15 cellular contexts compared by ENCODE assay signal in genomic region chr7:98559958-98560357, GRCh38. TPM values are rescaled to one million over a fixed set of nuclear protein-coding genes. Genes with fewer than 3 reads are reported as not detected.
A peak's percentile ranks its signal among the peaks of the same experiment; 100 is the strongest.
DNase-seq lines count a peak whose midpoint lies in the region; ATAC-seq and TF ChIP-seq lines count a peak whose summit lies in the region.
"Had no signal": no experiment of that assay in that cellular context is flagged by ENCODE, and none has a peak within 500 bp of the region (broad histone marks: within the 10 kb centered on the region; RNA-seq: fewer than 3 reads in every experiment).

No MANE protein-coding gene starts in this region.

- TF ChIP-seq CTCF in DND-41 (IDR thresholded peaks at IDR 0.05; ENCODE audit: borderline replicate concordance, extremely low read depth, low read length, poor library complexity, severe bottlenecking): no peak
- TF ChIP-seq CTCF in GM10248 (IDR thresholded peaks at IDR 0.05; ENCODE audit: control extremely low read depth, extremely low read depth, low read depth, missing control alignments): no peak
- no peak for TF ChIP-seq CTCF in ascending aorta (IDR thresholded peaks at IDR 0.05)

- CTCF ChIA-PET in GM10248 (lab: Yijun Ruan, JAX): no interaction called here

- H3K4me1 ChIP-seq in DND-41 (ENCODE audit: insufficient read depth, low read length) (no peaks in the 10 kb centered on the region), Karpas-422 (ENCODE audit: low read length) (peaks cover 22% of the 10 kb centered on the region), SJCRH30 (peaks cover 4% of the 10 kb centered on the region; the same call in 1 of the 2 replicates), ascending aorta (no peaks in the 10 kb centered on the region)
- H3K4me1 ChIP-seq: suprapubic skin had no signal

- H3K27me3 ChIP-seq in DND-41 (ENCODE audit: insufficient read depth, low read length, poor library complexity) (no peaks in the 10 kb centered on the region), Karpas-422 (ENCODE audit: low read length) (peaks cover 4% of the 10 kb centered on the region; the same call in 1 of the 2 replicates), SJCRH30 (no peaks in the 10 kb centered on the region), ascending aorta (no peaks in the 10 kb centered on the region)
- H3K27me3 ChIP-seq: suprapubic skin had no signal

- intact Hi-C loops in ascending aorta (cut with DNase I): no loop called here

- H2AFZ ChIP-seq in DND-41 (ENCODE audit: low read depth, low read length) (no peak overlapping the region; the same call in 1 of the 2 replicates), Karpas-422 (ENCODE audit: low read length) (no peak overlapping the region)

- H3K27ac ChIP-seq in DND-41 (ENCODE audit: low read length) (no peak overlapping the region), Karpas-422 (ENCODE audit: low read length) (no peak overlapping the region), SJCRH30 (no peak overlapping the region), ascending aorta (no peak overlapping the region)
- H3K27ac ChIP-seq: C4-2B, suprapubic skin had no signal

- no peak overlapping the region for H3K4me3 ChIP-seq in DND-41 (ENCODE audit: low read depth in 1 of 2, low read length in 2 of 2)
- no peak overlapping the region for H3K4me3 ChIP-seq in Karpas-422 (ENCODE audit: low read length)
- H3K4me3 ChIP-seq in SJCRH30: no peak overlapping the region
- no peak overlapping the region for H3K4me3 ChIP-seq in ascending aorta
- H3K4me3 ChIP-seq: suprapubic skin had no signal

- H3K9ac ChIP-seq in DND-41 (ENCODE audit: low read depth, low read length) (no peak overlapping the region), Karpas-422 (ENCODE audit: low read length) (no peak overlapping the region)
- H3K9ac ChIP-seq: SK-N-SH had no signal

- DNase-seq in DND-41 (peak; percentile 17), Karpas-422 (peak; percentile 74), SJCRH30 (peak; percentile 42 to 61), myocyte (ENCODE audit: low read depth) (peak; percentile 58), GM10248 (ENCODE audit: extremely low spot score) (no peak), ascending aorta (ENCODE audit: low spot score in 2 of 2) (no peak), left lobe of liver (ENCODE audit: low spot score) (no peak)
- no peak for DNase-seq in stimulated activated CD4-positive, alpha-beta T cell treated with anti-CD3 and anti-CD28 coated beads, Interleukin-4, amount 100 ng/mL, for 24 hours
- DNase-seq: activated CD4-positive, alpha-beta T cell treated with anti-CD3 and anti-CD28 coated beads, Interleukin-2, amount 50 U/mL, for 48 hours; left colon; NCI-H146; NK-92 treated with Interleukin-12 subunit alpha and Interleukin-12 subunit beta, amount 100 ng/mL, for 24 hours; SK-N-SH had no signal

- no peaks in the 10 kb centered on the region for H3K9me3 ChIP-seq in DND-41 (ENCODE audit: insufficient read depth, low read length, severe bottlenecking)
- H3K9me3 ChIP-seq in Karpas-422 (ENCODE audit: low read length): peaks cover 13% of the 10 kb centered on the region; the same call in 1 of the 2 replicates
- no peaks in the 10 kb centered on the region for H3K9me3 ChIP-seq in SJCRH30 (replicated peaks)
- no peaks in the 10 kb centered on the region for H3K9me3 ChIP-seq in ascending aorta

- H3K9me2 ChIP-seq in Karpas-422 (replicated peaks; ENCODE audit: insufficient read depth, low read length): no peaks in the 10 kb centered on the region
- H3K9me2 ChIP-seq: SK-N-SH had no signal

- H3K79me2 ChIP-seq in DND-41 (ENCODE audit: insufficient read depth, low read length): no peaks in the 10 kb centered on the region
- no peaks in the 10 kb centered on the region for H3K79me2 ChIP-seq in Karpas-422 (ENCODE audit: low read length)

- H3K36me3 ChIP-seq in DND-41 (ENCODE audit: insufficient read depth, low read length) (no peaks in the 10 kb centered on the region), Karpas-422 (ENCODE audit: insufficient read depth, low read length) (no peaks in the 10 kb centered on the region; the same call in 1 of the 2 replicates), SJCRH30 (no peaks in the 10 kb centered on the region), ascending aorta (no peaks in the 10 kb centered on the region)
- H3K36me3 ChIP-seq: suprapubic skin had no signal

- H3K4me2 ChIP-seq in DND-41 (ENCODE audit: insufficient read depth, low read length) (no peak overlapping the region), Karpas-422 (ENCODE audit: low read depth, low read length, poor library complexity, severe bottlenecking) (no peak overlapping the region)
- H3K4me2 ChIP-seq: SK-N-SH had no signal

- POLR2A ChIA-PET in GM10248 (lab: Yijun Ruan, JAX): no interaction called here

- ATAC-seq in DND-41 (ENCODE audit: insufficient read depth, low read depth) (peak; percentile 31; the same call in 1 of the 3 replicates), left lobe of liver (no peak)
- ATAC-seq: left colon had no signal

- H4K20me1 ChIP-seq in DND-41 (ENCODE audit: insufficient read depth, low read length): no peaks in the 10 kb centered on the region
- H4K20me1 ChIP-seq in Karpas-422 (ENCODE audit: insufficient read depth, low read depth, low read length): no peaks in the 10 kb centered on the region

RNA-seq across cellular contexts. Expression of gene NPTX2, which starts 57.1 kb away (rescaled TPM):
- not detected in 2 replicates for total RNA-seq in Karpas-422 (2014; rRNA removed; shearing (Covaris generic); ENCODE audit: low replicate concordance)
- total RNA-seq in SJCRH30 (2014; rRNA removed; shearing (Covaris generic)): not detected in 2 replicates
- total RNA-seq in myocyte (121 and 170 TPM in 2 replicates), ascending aorta (44.2 TPM), left lobe of liver (0.38 TPM)
- polyA plus RNA-seq in myocyte (2012): 4.1 TPM

Comparison
In these comparisons a context has a peak if more than half of its experiments do, and no peak if none do; other contexts are left out.
1. DNase-seq: peak in DND-41 (single experiment), Karpas-422 (single experiment), SJCRH30 (2 of 2) and myocyte (single experiment); none in GM10248 (single experiment), ascending aorta (0 of 2), left lobe of liver (single experiment) and stimulated activated CD4-positive, alpha-beta T cell treated with anti-CD3 and anti-CD28 coated beads, Interleukin-4, amount 100 ng/mL, for 24 hours (single experiment).
2. RNA of gene NPTX2, which starts 57.1 kb away (total RNA-seq): 121 to 170 TPM in myocyte and 44.2 TPM in ascending aorta (single experiment); 0.38 TPM in left lobe of liver (single experiment), not detected in Karpas-422 and not detected in SJCRH30; every median in the first group is over 10 times any median in the second.